Comparison of ENCODE assay signal across 8 cellular contexts in the genomic region with DNA sequence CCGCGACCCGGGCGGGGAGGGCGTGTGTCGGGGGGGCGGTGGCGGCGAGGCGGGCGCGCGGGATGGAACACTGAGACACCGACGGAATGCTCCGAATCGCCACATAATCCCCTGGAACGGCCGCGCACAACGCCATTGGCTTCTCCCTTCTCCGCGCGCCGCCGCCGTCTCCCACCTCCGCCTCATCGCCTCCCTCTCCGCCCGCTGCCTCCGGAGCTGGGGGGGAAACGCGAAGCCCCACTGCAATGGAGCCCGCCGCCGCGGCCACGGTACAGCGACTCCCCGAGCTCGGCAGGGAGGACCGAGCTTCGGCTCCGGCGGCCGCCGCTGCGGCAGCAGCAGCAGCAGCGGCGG. TPM values are rescaled to one million over a fixed set of nuclear protein-coding genes. Genes with fewer than 3 reads are reported as not detected.
DNase-seq lines count a peak whose midpoint lies in the region; ATAC-seq and TF ChIP-seq lines count a peak whose summit lies in the region.

Gene PHLPP1 (plus strand): TSS at position 103 of the 354 bp plus-strand sequence. CDS start 143 bp downstream, at position 246.

- peak within 1 kb of the TSS in 1 of 2 experiments; percentile 96 for H3K14ac ChIP-seq in mesenchymal stem cell (ENCODE audit: low read length in 2 of 2)

- no peaks in the 10 kb centered on the region for H3K27me3 ChIP-seq in BLaER1 treated with 17β-estradiol and CSF1 and Interleukin-3, amounts not matched to agents 10 nM and 100 nM
- no peaks in the 10 kb centered on the region for H3K27me3 ChIP-seq in mesenchymal stem cell (ENCODE audit: control insufficient read depth in 1 of 2, insufficient read depth in 1 of 2, low read length in 2 of 2)

- H2BK5ac ChIP-seq in mesenchymal stem cell (ENCODE audit: low read depth, low read length, poor library complexity, severe bottlenecking): peak within 1 kb of the TSS; percentile 79

- peaks cover 23% of the 10 kb centered on the region for H3K4me1 Mint-ChIP-seq in MCF 10A (ENCODE audit: insufficient read depth, unreplicated experiment)

- H2BK15ac ChIP-seq in mesenchymal stem cell (ENCODE audit: low read depth, poor library complexity, severe bottlenecking): peak within 1 kb of the TSS; percentile 96

- H3K23ac ChIP-seq in mesenchymal stem cell (ENCODE audit: low read length in 2 of 2): peak within 1 kb of the TSS; percentile 34 to 98

- TF ChIP-seq CTCF in MCF 10A (IDR thresholded peaks at IDR 0.05; ENCODE audit: unreplicated experiment): no peak

- H3K9ac ChIP-seq in BLaER1 treated with 17β-estradiol and CSF1 and Interleukin-3, amounts not matched to agents 10 nM and 100 nM: peak within 1 kb of the TSS; percentile 89 to 97 (median 94)
- peak within 1 kb of the TSS; percentile 84 for H3K9ac ChIP-seq in mesenchymal stem cell (ENCODE audit: low read length)

- no TSS peak for BruUV-seq in MCF 10A (replicated peaks; lab: Mats Ljungman, UMichigan)

- peak within 1 kb of the TSS; percentile 79 to 97 (median 90) for H3K4me3 ChIP-seq in BLaER1 treated with 17β-estradiol and CSF1 and Interleukin-3, amounts not matched to agents 10 nM and 100 nM
- H3K4me3 ChIP-seq in mesenchymal stem cell (ENCODE audit: insufficient read depth in 1 of 2, low read depth in 1 of 2, low read length in 2 of 2) (peak within 1 kb of the TSS; percentile 81 to 95), urinary bladder (ENCODE audit: low read depth, low read length) (peak within 1 kb of the TSS; percentile 84)

- H3K4me1 ChIP-seq in BLaER1 treated with 17β-estradiol and CSF1 and Interleukin-3, amounts not matched to agents 10 nM and 100 nM: peaks cover 19 to 47% (median 34%) of the 10 kb centered on the region in 10 experiments
- H3K4me1 ChIP-seq in mesenchymal stem cell (ENCODE audit: control insufficient read depth, insufficient read depth, low read depth, low read length) (peaks cover 13% of the 10 kb centered on the region), urinary bladder (ENCODE audit: insufficient read depth) (no peaks in the 10 kb centered on the region)

- H4K91ac ChIP-seq in mesenchymal stem cell (ENCODE audit: low read length): peak within 1 kb of the TSS; percentile 93

- H3K27ac Mint-ChIP-seq in MCF 10A (ENCODE audit: low read depth, unreplicated experiment): peak within 1 kb of the TSS; percentile 98

- intact Hi-C loops in MCF 10A (cut with micrococcal nuclease): loop anchor here (1.0 to 5.0 kb wide), 4 partner anchors 131 to 722 kb away; no protein-coding TSS in a partner anchor

- no peaks in the 10 kb centered on the region for H3K36me3 Mint-ChIP-seq in MCF 10A (ENCODE audit: insufficient read depth, unreplicated experiment)

- H3K9me3 ChIP-seq in BLaER1 treated with 17β-estradiol and CSF1 and Interleukin-3, amounts not matched to agents 10 nM and 100 nM (replicated peaks in 1 of 11): 0 out of 22 replicates have a peak, but pooled peaks cover 0 to 3% (median 0%) of the 10 kb centered on the region in 11 experiments
- H3K9me3 ChIP-seq in mesenchymal stem cell (ENCODE audit: control insufficient read depth, low read length): no peaks in the 10 kb centered on the region

- peaks cover 0 to 45% (median 20%) of the 10 kb centered on the region in 11 experiments; a peak in 14 of 22 replicates for H4K20me1 ChIP-seq in BLaER1 treated with 17β-estradiol and CSF1 and Interleukin-3, amounts not matched to agents 10 nM and 100 nM

- H2BK12ac ChIP-seq in mesenchymal stem cell (ENCODE audit: low read length in 2 of 2): peak within 1 kb of the TSS in 1 of 2 experiments; percentile 99

- H2BK120ac ChIP-seq in mesenchymal stem cell (ENCODE audit: low read depth, low read length): peak within 1 kb of the TSS; percentile 92

- peak within 1 kb of the TSS; percentile 97 for H2AFZ ChIP-seq in mesenchymal stem cell (ENCODE audit: low read depth, low read length)

- WGBS in mesenchymal stem cell: under 1% methylated on average over 30 of the region's 51 CpGs
- under 1% methylated on average over 51 of the region's 51 CpGs for WGBS in urinary bladder

- H3K18ac ChIP-seq in mesenchymal stem cell (ENCODE audit: low read depth in 1 of 2, low read length in 2 of 2): peak within 1 kb of the TSS; percentile 94 to 98

- ATAC-seq in GM19438 (IDR thresholded peaks at IDR 0.05; ENCODE audit: low read depth, unreplicated experiment): peak; percentile 13
- peak; percentile 25 for ATAC-seq in HG03521 (IDR thresholded peaks at IDR 0.05; ENCODE audit: unreplicated experiment)

- H4K8ac ChIP-seq in mesenchymal stem cell (ENCODE audit: low read length): peak within 1 kb of the TSS; percentile 80

- no peaks in the 10 kb centered on the region for H3K36me3 ChIP-seq in BLaER1 treated with 17β-estradiol and CSF1 and Interleukin-3, amounts not matched to agents 10 nM and 100 nM
- H3K36me3 ChIP-seq in mesenchymal stem cell (ENCODE audit: control insufficient read depth in 1 of 2, insufficient read depth in 2 of 2, low read depth in 1 of 2, low read length in 2 of 2) (no peaks in the 10 kb centered on the region), urinary bladder (ENCODE audit: insufficient read depth) (peaks cover 2% of the 10 kb centered on the region)

- no peaks in the 10 kb centered on the region for H3K9me3 Mint-ChIP-seq in MCF 10A (ENCODE audit: unreplicated experiment)

- peak within 1 kb of the TSS; percentile 86 to 96 (median 93) for H3K27ac ChIP-seq in BLaER1 treated with 17β-estradiol and CSF1 and Interleukin-3, amounts not matched to agents 10 nM and 100 nM
- H3K27ac ChIP-seq in mesenchymal stem cell (ENCODE audit: low read length, poor library complexity, severe bottlenecking): peak within 1 kb of the TSS; percentile 66
- peak within 1 kb of the TSS; percentile 99 for H3K27ac ChIP-seq in urinary bladder (ENCODE audit: low read depth)

- POLR2A ChIA-PET in MCF 10A (lab: Yijun Ruan, JAX): interaction anchor here (0.5 to 10.0 kb wide), 34 partner anchors 9 to 766 kb away, joined by 3 to 316 read pairs (median 4); partner anchors contain the start of genes PIGN, RELCH and ZCCHC2

- peak within 1 kb of the TSS; percentile 76 for H3K4me3 Mint-ChIP-seq in MCF 10A (ENCODE audit: unreplicated experiment)

- DNase-seq in MCF 10A (ENCODE audit: unreplicated experiment) (no peak), mesenchymal stem cell (no peak), NCI-H2107 (lab: John Stamatoyannopoulos, UW) (no peak), COR-L47 (lab: John Stamatoyannopoulos, UW) (no peak)

- H3K79me1 ChIP-seq in mesenchymal stem cell (replicated peaks; ENCODE audit: low read length, poor library complexity, severe bottlenecking): peaks cover 5% of the 10 kb centered on the region

- peak within 1 kb of the TSS; percentile 80 to 93 (median 87) for H3K4me2 ChIP-seq in BLaER1 treated with 17β-estradiol and CSF1 and Interleukin-3, amounts not matched to agents 10 nM and 100 nM
- peak within 1 kb of the TSS; percentile 94 for H3K4me2 ChIP-seq in mesenchymal stem cell (ENCODE audit: low read length, poor library complexity, severe bottlenecking)

- peak within 1 kb of the TSS; percentile 75 to 96 for H3K4ac ChIP-seq in mesenchymal stem cell (ENCODE audit: low read depth in 1 of 2, low read length in 2 of 2)

- H2AK5ac ChIP-seq in mesenchymal stem cell (ENCODE audit: low read length, severe bottlenecking): no peak within 1 kb of the TSS

- H3K27me3 Mint-ChIP-seq in MCF 10A (ENCODE audit: insufficient read depth, unreplicated experiment): no peaks in the 10 kb centered on the region

- CTCF ChIA-PET in MCF 10A (lab: Yijun Ruan, JAX): interaction anchor here (0.6 to 4.4 kb wide), 23 partner anchors 19 to 791 kb away, joined by 3 to 31 read pairs (median 4); no protein-coding TSS in a partner anchor

RNA-seq across cellular contexts. Expression of gene PHLPP1, which starts in this region (rescaled TPM):
- total RNA-seq in MCF 10A (2022): 12.4 and 13.1 TPM in 2 replicates
- 4.1 TPM for polyA plus RNA-seq in mesenchymal stem cell (2013, experiment 1 of 2)
- polyA plus RNA-seq in mesenchymal stem cell (2013, experiment 2 of 2): 4.8 TPM
- total RNA-seq in urinary bladder: 27.3 TPM
- polyA plus RNA-seq in urinary bladder: 6.6 TPM
